Comparison of ENCODE assay signal across 12 cellular contexts in genomic region chr6:42820509-42821340, GRCh38. TPM values are rescaled to one million over a fixed set of nuclear protein-coding genes. Genes with fewer than 3 reads are reported as not detected.
A peak's percentile ranks its signal among the peaks of the same experiment; 100 is the strongest.
DNase-seq lines count a peak whose midpoint lies in the region; ATAC-seq, FAIRE-seq and TF ChIP-seq lines count a peak whose summit lies in the region.
"Had no signal": no experiment of that assay in that cellular context is flagged by ENCODE, and none has a peak within 500 bp of the region (broad histone marks: within the 10 kb centered on the region; RNA-seq: fewer than 3 reads in every experiment).

No MANE protein-coding gene starts in this region.

- ATAC-seq in HepG2 = no peak
- no peak for ATAC-seq in right lobe of liver
- ATAC-seq in natural killer cell treated with Interleukin-12 subunit alpha and Interleukin-12 subunit beta and Interleukin-15 and Interleukin-18, amount 100 ng/mL, for 72 hours = no peak
- ATAC-seq in GM21737 (IDR thresholded peaks at IDR 0.05; ENCODE audit: unreplicated experiment) = no peak

- no peak overlapping the region for H3K9ac ChIP-seq in HepG2 (ENCODE audit: insufficient read depth, low read depth, low read length)

- 98% methylated on average over 10 of the region's 10 CpGs for WGBS in HepG2 (ENCODE audit: low lambda C conversion rate)
- 74% methylated on average over 9 of the region's 10 CpGs for WGBS in right lobe of liver (ENCODE audit: insufficient coverage, low coverage, low lambda C conversion rate, missing lambda C conversion rate)

- no TSS peak for BruUV-seq in HepG2 (replicated peaks; lab: Mats Ljungman, UMichigan)

- no peaks in the 10 kb centered on the region for H3K36me3 Mint-ChIP-seq in natural killer cell treated with Interleukin-12 subunit alpha and Interleukin-12 subunit beta and Interleukin-15 and Interleukin-18, amount 100 ng/mL, for 72 hours

- no peak overlapping the region for H3K4me2 ChIP-seq in HepG2 (ENCODE audit: low read depth, low read length)

- no peaks in the 10 kb centered on the region for H4K20me1 ChIP-seq in HepG2 (ENCODE audit: insufficient read depth, low read length)

- intact Hi-C loops in HepG2 (cut with micrococcal nuclease; ENCODE audit: unreplicated experiment) = no loop called here
- intact Hi-C loops in right lobe of liver (cut with DNase I) = no loop called here
- intact Hi-C loops in vagina (cut with DNase I) = loop anchor here (10.0 kb wide), 1 partner anchor 56 kb away; no protein-coding TSS in a partner anchor

- no peak for FAIRE-seq in HepG2 (lab: Jason Lieb, UNC)

- no peak for TF ChIP-seq POLR2A in HepG2 (IDR thresholded peaks at IDR 0.05; ENCODE audit: insufficient read depth in 1 of 2, low read depth in 2 of 2, low read length in 2 of 2)
- TF ChIP-seq POLR2A in right lobe of liver (IDR thresholded peaks at IDR 0.05) = no peak
- no peak for TF ChIP-seq POLR2A in vagina (IDR thresholded peaks at IDR 0.05)

- CTCF ChIA-PET in HepG2 (lab: Yijun Ruan, JAX; ENCODE audit: low intra/inter-chr PET ratio, low total read pairs) = no interaction called here
- CTCF ChIA-PET in HEK293T (lab: Yijun Ruan, JAX) = no interaction called here

- POLR2A ChIA-PET in HepG2 (lab: Yijun Ruan, JAX) = no interaction called here
- POLR2A ChIA-PET in HEK293T (lab: Yijun Ruan, JAX) = interaction anchor here (1.0 kb wide), 1 partner anchor 10 kb away, joined by 3 read pairs; no protein-coding TSS in a partner anchor

- H3K27ac ChIP-seq in HepG2 (ENCODE audit: extremely low read length, insufficient read depth, low read length) (no peak overlapping the region), right lobe of liver (no peak overlapping the region), vagina (peak overlapping the region; percentile 76)

- TF ChIP-seq EP300 in HepG2 (IDR thresholded peaks at IDR 0.05; ENCODE audit: low read depth in 2 of 2, low read length in 2 of 2) (no peak), HepG2 (CRISPR knock-in tag; IDR thresholded peaks at IDR 0.05; ENCODE audit: borderline replicate concordance) (no peak)

- H3K27ac Mint-ChIP-seq in natural killer cell treated with Interleukin-12 subunit alpha and Interleukin-12 subunit beta and Interleukin-15 and Interleukin-18, amount 100 ng/mL, for 72 hours = peak overlapping the region; percentile 68 to 92
- H3K27ac Mint-ChIP-seq: activated T-helper 1 cell treated with anti-CD3 and anti-CD28 coated beads, Interleukin-12 subunit alpha, Interleukin-12 subunit beta, Interleukin-2, Interleukin-4 antibody, amounts not matched to agents 30 ng/mL and 10 ng/mL and 1 ng/mL, durations not matched to agents 14 hours and 24 hours and 36 hours; T-helper 2 cell treated with Interferon-gamma antibody and Interleukin-4, amounts not matched to agents 5 μg/mL and 100 μg/mL, for 36 hours had no signal

- peaks cover 7% of the 10 kb centered on the region for H3K4me1 ChIP-seq in HepG2 (ENCODE audit: insufficient read depth, low read length)
- H3K4me1 ChIP-seq in right lobe of liver = no peaks in the 10 kb centered on the region
- H3K4me1 ChIP-seq in vagina = peaks cover 17% of the 10 kb centered on the region

- H3K36me3 ChIP-seq in HepG2 (replicated peaks in 1 of 2; ENCODE audit: control insufficient read depth in 1 of 2, insufficient read depth in 2 of 2, low read length in 2 of 2) (peaks cover 2 to 18% of the 10 kb centered on the region in 2 experiments; a peak in 4 of 5 replicates), right lobe of liver (peaks cover 0 to 26% (median 12%) of the 10 kb centered on the region in 4 donors), vagina (peaks cover 0 to 22% of the 10 kb centered on the region in 2 donors)

- H3K27me3 Mint-ChIP-seq in natural killer cell treated with Interleukin-12 subunit alpha and Interleukin-12 subunit beta and Interleukin-15 and Interleukin-18, amount 100 ng/mL, for 72 hours = no peaks in the 10 kb centered on the region

- TF ChIP-seq RAD21 in HepG2 (CRISPR knock-in tag; IDR thresholded peaks at IDR 0.05) = no peak

- no peak for TF ChIP-seq CTCF in HepG2 (CRISPR knock-in tag; IDR thresholded peaks at IDR 0.05)
- TF ChIP-seq CTCF in right lobe of liver (IDR thresholded peaks at IDR 0.05) = no peak
- no peak for TF ChIP-seq CTCF in fibroblast of the aortic adventitia (IDR thresholded peaks at IDR 0.05; ENCODE audit: insufficient read depth, low read length)
- TF ChIP-seq CTCF in vagina (IDR thresholded peaks at IDR 0.05) = no peak

- H3K79me2 ChIP-seq in HepG2 (ENCODE audit: insufficient read depth, low read length) = no peaks in the 10 kb centered on the region

- H3K27me3 ChIP-seq in HepG2 (ENCODE audit: control insufficient read depth in 1 of 2, insufficient read depth in 2 of 2, low read length in 2 of 2) (no peaks in the 10 kb centered on the region), right lobe of liver (no peaks in the 10 kb centered on the region), vagina (no peaks in the 10 kb centered on the region)
- H3K27me3 ChIP-seq: BE2C had no signal

- H2AFZ ChIP-seq in HepG2 (ENCODE audit: low read length) = no peak overlapping the region

- DNase-seq in HepG2 (ENCODE audit: low spot score) (no peak), right lobe of liver (no peak), fibroblast of the aortic adventitia (ENCODE audit: low read depth) (peak; percentile 76), vagina (ENCODE audit: extremely low spot score in 2 of 2) (no peak), HEK293T (ENCODE audit: extremely low spot score) (no peak), cortex of kidney (lab: John Stamatoyannopoulos, UW) (no peak)
- DNase-seq in natural killer cell treated with Interleukin-12 subunit alpha and Interleukin-12 subunit beta and Interleukin-15 and Interleukin-18, amount 100 ng/mL, for 72 hours (ENCODE audit: low spot score) = no peak
- DNase-seq: BE2C, NCI-H446 treated with DMSO at 0.1 percent for 48 hours had no signal

- in situ Hi-C loops in HepG2 (cut with HindIII; ENCODE audit: extremely low pct_ligation_motif_present, low pct_unique_long_range_greater_than_20kb) = no loop called here

- H3K9me3 ChIP-seq in HepG2 (ENCODE audit: low read length) (no peaks in the 10 kb centered on the region), right lobe of liver (no peaks in the 10 kb centered on the region), vagina (no peaks in the 10 kb centered on the region)
- H3K9me3 ChIP-seq: BE2C had no signal

- no peak overlapping the region for H3K4me3 Mint-ChIP-seq in natural killer cell treated with Interleukin-12 subunit alpha and Interleukin-12 subunit beta and Interleukin-15 and Interleukin-18, amount 100 ng/mL, for 72 hours
- H3K4me3 Mint-ChIP-seq: activated T-helper 1 cell treated with anti-CD3 and anti-CD28 coated beads, Interleukin-12 subunit alpha, Interleukin-12 subunit beta, Interleukin-2, Interleukin-4 antibody, amounts not matched to agents 30 ng/mL and 10 ng/mL and 1 ng/mL, durations not matched to agents 14 hours and 24 hours and 36 hours; T-helper 2 cell treated with Interferon-gamma antibody and Interleukin-4, amounts not matched to agents 5 μg/mL and 100 μg/mL, for 36 hours had no signal

- no peaks in the 10 kb centered on the region for H3K9me3 Mint-ChIP-seq in natural killer cell treated with Interleukin-12 subunit alpha and Interleukin-12 subunit beta and Interleukin-15 and Interleukin-18, amount 100 ng/mL, for 72 hours
- H3K9me3 Mint-ChIP-seq: activated T-helper 1 cell treated with anti-CD3 and anti-CD28 coated beads, Interleukin-12 subunit alpha, Interleukin-12 subunit beta, Interleukin-2, Interleukin-4 antibody, amounts not matched to agents 30 ng/mL and 10 ng/mL and 1 ng/mL, durations not matched to agents 14 hours and 24 hours and 36 hours; T-helper 2 cell treated with Interferon-gamma antibody and Interleukin-4, amounts not matched to agents 5 μg/mL and 100 μg/mL, for 36 hours had no signal

- H3K4me3 ChIP-seq in HepG2 (replicated peaks in 1 of 3; ENCODE audit: insufficient read depth in 1 of 3, low read depth in 2 of 3, low read length in 3 of 3) (no peak overlapping the region), right lobe of liver (no peak overlapping the region), fibroblast of the aortic adventitia (ENCODE audit: low read depth, low read length) (no peak overlapping the region), vagina (peak overlapping the region; percentile 17 to 41)

- peaks cover 18 to 19% of the 10 kb centered on the region in 2 donors for H3K4me1 Mint-ChIP-seq in natural killer cell treated with Interleukin-12 subunit alpha and Interleukin-12 subunit beta and Interleukin-15 and Interleukin-18, amount 100 ng/mL, for 72 hours (ENCODE audit: low read depth in 2 of 2)

RNA-seq across cellular contexts. Expression of gene BICRAL, which starts 38.9 kb away (rescaled TPM):
- total RNA-seq in HepG2 (2016; rRNA removed; fragmentation: Illumina TruSeq; extraction: Trizol) (5.0 and 6.8 TPM in 2 replicates), right lobe of liver (1 to 10 TPM; 4.3 to 6.0 (median 5.5) TPM), fibroblast of the aortic adventitia (ENCODE audit: low replicate concordance) (7.7 and 15.8 TPM in 2 replicates), vagina (19.2 TPM)
- 1.6 and 1.9 TPM in 2 replicates for total RNA-seq in HepG2 (2016; cell fraction: cytosol; rRNA removed; fragmentation: Illumina TruSeq; extraction: Trizol; ENCODE audit: low read depth)
- total RNA-seq in HepG2 (2016; cell fraction: insoluble cytoplasmic fraction; rRNA removed; fragmentation: Illumina TruSeq; extraction: Trizol) = 4.5 and 6.4 TPM in 2 replicates
- 4.8 and 5.3 TPM in 2 replicates for total RNA-seq in HepG2 (2016; cell fraction: membrane; rRNA removed; fragmentation: Illumina TruSeq; extraction: Trizol)
- total RNA-seq in HepG2 (2016; cell fraction: nucleus; rRNA removed; fragmentation: Illumina TruSeq; extraction: Trizol) = 4.9 and 6.1 TPM in 2 replicates
- polyA plus RNA-seq in HepG2 (2011; rRNA removed) = 11.1 and 13.5 TPM in 2 replicates
- polyA plus RNA-seq in HepG2 (2011; cell fraction: cytosol; rRNA removed) = 9.5 and 11.4 TPM in 2 replicates
- 9.0 and 9.1 TPM in 2 replicates for polyA plus RNA-seq in HepG2 (2011; cell fraction: nucleus; rRNA removed)
- 7.3 and 7.8 TPM in 2 replicates for polyA plus RNA-seq in HepG2 (2012)
- polyA plus RNA-seq in HepG2 (2016; cell fraction: cytosol; fragmentation: Illumina TruSeq; extraction: Trizol; ENCODE audit: low read depth) = 0.24 and 0.26 TPM in 2 replicates
- polyA plus RNA-seq in HepG2 (2016; cell fraction: insoluble cytoplasmic fraction; fragmentation: Illumina TruSeq; extraction: Trizol; ENCODE audit: low read depth) = 5.3 and 6.6 TPM in 2 replicates
- 1.5 and 1.7 TPM in 2 replicates for polyA plus RNA-seq in HepG2 (2016; cell fraction: membrane; fragmentation: Illumina TruSeq; extraction: Trizol; ENCODE audit: low read depth)
- polyA plus RNA-seq in HepG2 (2016; cell fraction: nucleus; fragmentation: Illumina TruSeq; extraction: Trizol; ENCODE audit: insufficient read depth, low read depth) = 8.7 and 9.2 TPM in 2 replicates
- 16.6 and 32.3 TPM in 2 replicates for polyA minus RNA-seq in HepG2 (2011; rRNA and poly(A)+ RNA removed; ENCODE audit: low replicate concordance)
- 14.7 and 15.5 TPM in 2 replicates for polyA minus RNA-seq in HepG2 (2011; cell fraction: cytosol; rRNA and poly(A)+ RNA removed)
- polyA minus RNA-seq in HepG2 (2011; cell fraction: nucleus; rRNA and poly(A)+ RNA removed) = 14.7 and 18.9 TPM in 2 replicates
- total RNA-seq in natural killer cell treated with Interleukin-12 subunit alpha and Interleukin-12 subunit beta and Interleukin-15 and Interleukin-18, amount 100 ng/mL, for 72 hours = 10 to 100 TPM; 13.5 to 13.9 TPM

RNA-seq across cellular contexts. Expression of gene RPL7L1, which starts 58.7 kb away (rescaled TPM):
- total RNA-seq in HepG2 (2016; rRNA removed; fragmentation: Illumina TruSeq; extraction: Trizol) (179 and 228 TPM in 2 replicates), right lobe of liver (100 to 1,000 TPM in 1 of 6 experiments, 10 to 100 TPM in 5; 36.6 to 114 (median 44.2) TPM), fibroblast of the aortic adventitia (ENCODE audit: low replicate concordance) (74.7 and 102 TPM in 2 replicates), vagina (55.7 TPM)
- 34.8 and 36.3 TPM in 2 replicates for total RNA-seq in HepG2 (2016; cell fraction: cytosol; rRNA removed; fragmentation: Illumina TruSeq; extraction: Trizol; ENCODE audit: low read depth)
- total RNA-seq in HepG2 (2016; cell fraction: insoluble cytoplasmic fraction; rRNA removed; fragmentation: Illumina TruSeq; extraction: Trizol) = 172 and 248 TPM in 2 replicates
- total RNA-seq in HepG2 (2016; cell fraction: membrane; rRNA removed; fragmentation: Illumina TruSeq; extraction: Trizol) = 98.2 and 108 TPM in 2 replicates
- 79.2 and 84.2 TPM in 2 replicates for total RNA-seq in HepG2 (2016; cell fraction: nucleus; rRNA removed; fragmentation: Illumina TruSeq; extraction: Trizol)
- polyA plus RNA-seq in HepG2 (2011; rRNA removed) = 51.6 and 52.0 TPM in 2 replicates
- polyA plus RNA-seq in HepG2 (2011; cell fraction: cytosol; rRNA removed) = 40.8 and 57.7 TPM in 2 replicates
- 18.1 and 25.2 TPM in 2 replicates for polyA plus RNA-seq in HepG2 (2011; cell fraction: nucleus; rRNA removed)
- 116 and 118 TPM in 2 replicates for polyA plus RNA-seq in HepG2 (2012)
- 16.4 and 17.2 TPM in 2 replicates for polyA plus RNA-seq in HepG2 (2016; cell fraction: cytosol; fragmentation: Illumina TruSeq; extraction: Trizol; ENCODE audit: low read depth)
- 182 and 194 TPM in 2 replicates for polyA plus RNA-seq in HepG2 (2016; cell fraction: insoluble cytoplasmic fraction; fragmentation: Illumina TruSeq; extraction: Trizol; ENCODE audit: low read depth)
- 45.4 and 49.4 TPM in 2 replicates for polyA plus RNA-seq in HepG2 (2016; cell fraction: membrane; fragmentation: Illumina TruSeq; extraction: Trizol; ENCODE audit: low read depth)
- 90.1 and 101 TPM in 2 replicates for polyA plus RNA-seq in HepG2 (2016; cell fraction: nucleus; fragmentation: Illumina TruSeq; extraction: Trizol; ENCODE audit: insufficient read depth, low read depth)
- 58.1 and 94.4 TPM in 2 replicates for polyA minus RNA-seq in HepG2 (2011; rRNA and poly(A)+ RNA removed; ENCODE audit: low replicate concordance)
- 36.1 and 48.1 TPM in 2 replicates for polyA minus RNA-seq in HepG2 (2011; cell fraction: cytosol; rRNA and poly(A)+ RNA removed)
- 68.2 and 106 TPM in 2 replicates for polyA minus RNA-seq in HepG2 (2011; cell fraction: nucleus; rRNA and poly(A)+ RNA removed)
- 100 to 1,000 TPM; 125 to 191 TPM for total RNA-seq in natural killer cell treated with Interleukin-12 subunit alpha and Interleukin-12 subunit beta and Interleukin-15 and Interleukin-18, amount 100 ng/mL, for 72 hours

Comparison
In these comparisons a context has a peak if more than half of its experiments do, and no peak if none do; other contexts are left out.
1. H3K4me3 ChIP-seq: peak in vagina (2 of 2); none in HepG2 (0 of 3), right lobe of liver (0 of 3) and fibroblast of the aortic adventitia (single experiment).